Comparison of ENCODE assay signal across 21 cellular contexts in genomic region chr7:36546331-36546730, GRCh38.
DNase-seq lines count a peak whose midpoint lies in the region; ATAC-seq and TF ChIP-seq lines count a peak whose summit lies in the region.
"Had no signal": no experiment of that assay in that cellular context is flagged by ENCODE, and none has a peak within 500 bp of the region (broad histone marks: within the 10 kb centered on the region; RNA-seq: fewer than 3 reads in every experiment).

No MANE protein-coding gene starts in this region.

- H3K4me3 ChIP-seq in CD8-positive, alpha-beta T cell (ENCODE audit: low read depth, low read length) = no peak overlapping the region
- H3K4me3 ChIP-seq in lower lobe of right lung = no peak overlapping the region

- H3K27me3 Mint-ChIP-seq in CD8-positive, alpha-beta T cell (ENCODE audit: low read depth) = no peaks in the 10 kb centered on the region
- H3K27me3 Mint-ChIP-seq in osteocyte (ENCODE audit: unreplicated experiment) = peaks cover 4% of the 10 kb centered on the region
- H3K27me3 Mint-ChIP-seq: B cell had no signal

- H3K27ac Mint-ChIP-seq in CD8-positive, alpha-beta T cell = peak overlapping the region; percentile 55
- no peak overlapping the region for H3K27ac Mint-ChIP-seq in osteocyte (ENCODE audit: unreplicated experiment)
- H3K27ac Mint-ChIP-seq: B cell had no signal

- in situ Hi-C loops in GM13977 (cut with MboI; ENCODE audit: low pct_unique_long_range_greater_than_20kb, low sequenced_read_pairs, unreplicated experiment) = no loop called here

- TF ChIP-seq CTCF in CD8-positive, alpha-beta T cell (IDR thresholded peaks at IDR 0.05) = no peak
- no peak for TF ChIP-seq CTCF in osteocyte (IDR thresholded peaks at IDR 0.05)
- no peak for TF ChIP-seq CTCF in GM13977 (IDR thresholded peaks at IDR 0.05; ENCODE audit: extremely low read depth, insufficient read depth, missing control alignments)
- TF ChIP-seq CTCF in lower lobe of right lung (IDR thresholded peaks at IDR 0.05) = no peak

- CTCF ChIA-PET in CD8-positive, alpha-beta T cell (lab: Charles Lee) = interaction anchor here (1.1 to 1.8 kb wide), 3 partner anchors 92 to 652 kb away, joined by 3 to 7 read pairs (median 3); no protein-coding TSS in a partner anchor

- POLR2A ChIA-PET in CD8-positive, alpha-beta T cell (lab: Charles Lee) = no interaction called here

- DNase-seq in CD8-positive, alpha-beta T cell = no peak
- DNase-seq in NCI-H2171 treated with DMSO at 0.1 percent for 48 hours (lab: John Stamatoyannopoulos, UW) = peak; percentile 82
- peak; percentile 97 to 99 for DNase-seq in cerebellar nuclear complex (lab: John Stamatoyannopoulos, UW)
- peak; percentile 57 for DNase-seq in osteocyte (ENCODE audit: extremely low spot score, unreplicated experiment)
- no peak for DNase-seq in NCI-H2227 treated with DMSO at 0.1 percent for 48 hours (lab: John Stamatoyannopoulos, UW)
- DNase-seq in GM13977 (ENCODE audit: low spot score) = no peak
- no peak for DNase-seq in NOMO-1 (lab: John Stamatoyannopoulos, UW; ENCODE audit: unreplicated experiment in 2 of 2)
- no peak for DNase-seq in lower lobe of right lung
- DNase-seq: Caco-2, DMS53, EL, H7, KG1, MV-4-11, NCI-H187 treated with DMSO at 0.1 percent for 48 hours, NCI-H510A, PC-3, RPMI8226, SHP77 treated with DMSO at 0.1 percent for 48 hours had no signal

- no peak overlapping the region for H3K4me3 Mint-ChIP-seq in CD8-positive, alpha-beta T cell
- no peak overlapping the region for H3K4me3 Mint-ChIP-seq in osteocyte (ENCODE audit: unreplicated experiment)
- H3K4me3 Mint-ChIP-seq: B cell had no signal

- no peak overlapping the region for H3K27ac ChIP-seq in CD8-positive, alpha-beta T cell (ENCODE audit: low read depth, low read length)
- no peak overlapping the region for H3K27ac ChIP-seq in lower lobe of right lung

- H3K9me3 ChIP-seq in CD8-positive, alpha-beta T cell (ENCODE audit: low read length) = no peaks in the 10 kb centered on the region
- no peaks in the 10 kb centered on the region for H3K9me3 ChIP-seq in lower lobe of right lung
- H3K9me3 ChIP-seq: Caco-2 had no signal

- H3K9me3 Mint-ChIP-seq in CD8-positive, alpha-beta T cell = no peaks in the 10 kb centered on the region
- no peaks in the 10 kb centered on the region for H3K9me3 Mint-ChIP-seq in osteocyte (ENCODE audit: unreplicated experiment)

- ATAC-seq in CD8-positive, alpha-beta T cell = no peak
- ATAC-seq in lower lobe of right lung = no peak
- ATAC-seq: PC-3, SK-N-SH treated with all-trans-retinoic acid at 6 μM for 48 hours had no signal

- H3K4me1 Mint-ChIP-seq in CD8-positive, alpha-beta T cell (ENCODE audit: low read depth) = no peaks in the 10 kb centered on the region
- no peaks in the 10 kb centered on the region for H3K4me1 Mint-ChIP-seq in osteocyte (ENCODE audit: unreplicated experiment)
- H3K4me1 Mint-ChIP-seq: B cell had no signal

- intact Hi-C loops in CD8-positive, alpha-beta T cell (cut with DNase I, micrococcal nuclease) = no loop called here
- intact Hi-C loops in lower lobe of right lung (cut with DNase I) = no loop called here

- H3K27me3 ChIP-seq in CD8-positive, alpha-beta T cell (ENCODE audit: insufficient read depth, low read length) = no peaks in the 10 kb centered on the region
- no peaks in the 10 kb centered on the region for H3K27me3 ChIP-seq in lower lobe of right lung (ENCODE audit: low read depth)

- no peaks in the 10 kb centered on the region for H3K4me1 ChIP-seq in CD8-positive, alpha-beta T cell (ENCODE audit: insufficient read depth, low read length)
- H3K4me1 ChIP-seq in lower lobe of right lung = no peaks in the 10 kb centered on the region
- H3K4me1 ChIP-seq: Caco-2 had no signal

- H3K36me3 Mint-ChIP-seq in CD8-positive, alpha-beta T cell = peaks cover 65% of the 10 kb centered on the region
- H3K36me3 Mint-ChIP-seq in osteocyte (ENCODE audit: unreplicated experiment) = no peaks in the 10 kb centered on the region

- peaks cover 6% of the 10 kb centered on the region for H3K36me3 ChIP-seq in CD8-positive, alpha-beta T cell (ENCODE audit: insufficient read depth, low read length)
- H3K36me3 ChIP-seq in lower lobe of right lung = no peaks in the 10 kb centered on the region

Comparison
In these comparisons a context has a peak if more than half of its experiments do, and no peak if none do; other contexts are left out.
1. DNase-seq: peak in NCI-H2171 treated with DMSO at 0.1 percent for 48 hours (single experiment), cerebellar nuclear complex (2 of 2) and osteocyte (single experiment); none in CD8-positive, alpha-beta T cell (0 of 7), NCI-H2227 treated with DMSO at 0.1 percent for 48 hours (single experiment), GM13977 (single experiment), NOMO-1 (0 of 2) and lower lobe of right lung (single experiment).